Comparison of ENCODE assay signal across 30 cellular contexts in the genomic region with DNA sequence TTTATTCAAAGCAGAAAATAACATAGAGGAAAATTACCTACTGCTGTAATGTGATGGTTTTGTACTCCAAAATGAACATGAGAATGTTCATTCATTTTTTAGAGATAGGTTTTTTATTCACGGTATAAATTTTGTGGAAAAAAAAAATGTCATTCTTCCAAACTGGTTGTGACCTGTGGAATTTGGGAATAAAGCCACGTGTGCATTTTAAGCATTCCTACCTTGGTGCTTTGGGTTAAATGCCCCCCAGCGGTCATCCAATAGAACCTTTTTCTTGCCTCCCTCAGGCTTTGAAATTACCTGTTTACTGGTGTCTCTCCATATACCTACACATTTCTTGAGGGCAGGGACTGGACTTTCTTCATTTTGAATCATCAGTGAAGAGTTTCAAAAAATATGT.
"Had no signal": no experiment of that assay in that cellular context is flagged by ENCODE, and none has a peak within 500 bp of the region (broad histone marks: within the 10 kb centered on the region; RNA-seq: fewer than 3 reads in every experiment).

No MANE protein-coding gene starts in this region.

- H3K4me3 Mint-ChIP-seq: activated CD8-positive, alpha-beta T cell treated with anti-CD3 and anti-CD28 coated beads, Interleukin-2, amount 10 ng/mL, durations not matched to agents 7 days and 5 days; activated T-helper 1 cell treated with anti-CD3 and anti-CD28 coated beads, Interleukin-12 subunit alpha, Interleukin-12 subunit beta, Interleukin-2, Interleukin-4 antibody, amounts not matched to agents 30 ng/mL and 10 ng/mL and 1 ng/mL, durations not matched to agents 14 hours and 24 hours and 36 hours; brain; memory B cell; naive B cell; T-cell; T-helper 2 cell treated with Interferon-gamma antibody and Interleukin-4, amounts not matched to agents 5 μg/mL and 100 μg/mL, for 36 hours had no signal

- H3K9me3 Mint-ChIP-seq: brain had no signal

- H3K36me3 Mint-ChIP-seq: brain, memory B cell, naive B cell, T-cell had no signal

- H3K4me1 Mint-ChIP-seq: memory B cell, naive B cell, T-cell had no signal

- H3K27ac ChIP-seq: hepatocyte, pancreas, psoas muscle, right atrium auricular region, thyroid gland, WERI-Rb-1 had no signal

- H3K27me3 ChIP-seq: hepatocyte, pancreas, right atrium auricular region, thyroid gland had no signal

- H3K27ac Mint-ChIP-seq: activated CD8-positive, alpha-beta T cell treated with anti-CD3 and anti-CD28 coated beads, Interleukin-2, amount 10 ng/mL, durations not matched to agents 7 days and 5 days; activated naive CD4-positive, alpha-beta T cell treated with anti-CD3 and anti-CD28 coated beads, Interleukin-2, amount 50 U/mL, for 72 hours; activated T-helper 1 cell treated with anti-CD3 and anti-CD28 coated beads, Interleukin-12 subunit alpha, Interleukin-12 subunit beta, Interleukin-2, Interleukin-4 antibody, amounts not matched to agents 30 ng/mL and 10 ng/mL and 1 ng/mL, durations not matched to agents 14 hours and 24 hours and 36 hours; brain; memory B cell; naive B cell; T-cell; T-helper 2 cell treated with Interferon-gamma antibody and Interleukin-4, amounts not matched to agents 5 μg/mL and 100 μg/mL, for 36 hours had no signal

- ATAC-seq: activated CD8-positive, alpha-beta T cell treated with anti-CD3 and anti-CD28 coated beads, Interleukin-2, amount 10 ng/mL, durations not matched to agents 7 days and 5 days; activated naive CD4-positive, alpha-beta T cell treated with anti-CD3 and anti-CD28 coated beads, Interleukin-2, amount 50 U/mL, for 72 hours; esophagus mucosa; left cardiac atrium; psoas muscle; stimulated activated naive CD8-positive, alpha-beta T cell treated with anti-CD3 and anti-CD28 coated beads, Interleukin-15, Interleukin-2, amounts not matched to agents 100 U/mL and 50 U/mL, for 24 hours; T-cell had no signal

- DNase-seq: activated CD4-positive, alpha-beta T cell treated with anti-CD3 and anti-CD28 coated beads for 1 hour; activated CD4-positive, alpha-beta T cell treated with anti-CD3 and anti-CD28 coated beads, Interleukin-2, amount 50 U/mL, for 1 hour; activated CD8-positive, alpha-beta T cell treated with anti-CD3 and anti-CD28 coated beads, Interleukin-2, amount 10 ng/mL, durations not matched to agents 7 days and 5 days; activated gamma-delta T cell; aorta; caudate nucleus; dermis blood vessel endothelial cell; effector CD8-positive, alpha-beta T cell; glutamatergic neuron; left cardiac atrium; naive B cell; pancreas; psoas muscle; stimulated activated CD4-positive, alpha-beta T cell treated with anti-CD3 and anti-CD28 coated beads, Interleukin-4, amount 100 ng/mL, for 24 hours; stimulated activated naive CD8-positive, alpha-beta T cell treated with anti-CD3 and anti-CD28 coated beads, Interleukin-15, Interleukin-2, amounts not matched to agents 100 U/mL and 50 U/mL, for 24 hours; substantia nigra; T-cell; thyroid gland; WERI-Rb-1 had no signal

- H3K79me2 ChIP-seq: hepatocyte had no signal

- H3K27me3 Mint-ChIP-seq: brain, memory B cell, naive B cell, T-cell had no signal

- H3K4me3 ChIP-seq: hepatocyte, pancreas, psoas muscle, right atrium auricular region, thyroid gland had no signal

- H2AFZ ChIP-seq: hepatocyte had no signal

- H3K36me3 ChIP-seq: pancreas, right atrium auricular region, thyroid gland had no signal

- H3K4me1 ChIP-seq: psoas muscle, right atrium auricular region, thyroid gland had no signal

- H3K4me2 ChIP-seq: hepatocyte had no signal

- H3K9me3 ChIP-seq: pancreas, psoas muscle, right atrium auricular region, thyroid gland had no signal

- FAIRE-seq: endothelial cell of umbilical vein, frontal cortex, islet of Langerhans, pancreas had no signal
